In the genomic region with DNA sequence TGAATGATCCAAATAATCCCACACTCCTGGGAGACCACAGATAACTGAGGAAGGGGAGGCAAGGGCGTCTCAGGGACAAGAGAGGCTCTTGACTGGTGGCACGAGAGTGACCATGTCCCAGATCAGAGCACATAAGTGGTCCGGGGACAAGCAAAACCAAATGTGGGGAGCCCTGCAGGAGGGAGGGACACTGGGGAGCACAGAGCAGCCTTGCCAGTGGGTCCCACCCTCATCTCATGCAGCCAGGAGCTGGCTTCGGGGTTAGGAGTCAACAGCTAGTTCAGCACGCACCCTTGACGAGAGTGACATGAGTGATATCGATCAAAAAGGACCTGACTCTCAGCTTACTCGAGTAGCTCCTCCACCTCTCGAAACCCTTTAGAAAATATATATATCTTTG, we compare ENCODE assay signal across 17 cellular contexts. TPM values are rescaled to one million over a fixed set of nuclear protein-coding genes. Genes with fewer than 3 reads are reported as not detected.
"Had no signal": no experiment of that assay in that cellular context is flagged by ENCODE, and none has a peak within 500 bp of the region (broad histone marks: within the 10 kb centered on the region; RNA-seq: fewer than 3 reads in every experiment).

No MANE protein-coding gene starts in this region.

- ATAC-seq: effector memory CD8-positive, alpha-beta T cell; left colon; naive thymus-derived CD4-positive, alpha-beta T cell; stimulated activated effector memory CD8-positive, alpha-beta T cell treated with anti-CD3 and anti-CD28 coated beads, Interleukin-12 subunit alpha, Interleukin-12 subunit beta, amount 100 ng/mL, for 72 hours had no signal

- H3K4me3 ChIP-seq: hepatocyte, lung, neural progenitor cell, sigmoid colon, stomach, tibial artery had no signal

- H3K27ac ChIP-seq: hepatocyte, neural progenitor cell, parathyroid adenoma, sigmoid colon, stomach, tibial artery had no signal

- H3K4me1 ChIP-seq: neural progenitor cell, parathyroid adenoma, stomach, tibial artery had no signal

- DNase-seq: cortex of kidney; effector memory CD8-positive, alpha-beta T cell; left colon; midbrain; naive thymus-derived CD4-positive, alpha-beta T cell; sigmoid colon; stimulated activated CD4-positive, alpha-beta T cell treated with anti-CD3 and anti-CD28 coated beads, Interleukin-2, amount 100 ng/mL, for 24 hours; stimulated activated CD4-positive, alpha-beta T cell treated with anti-CD3 and anti-CD28 coated beads, Interleukin-4, amount 100 ng/mL, for 24 hours; stimulated activated naive CD4-positive, alpha-beta T cell treated with Interleukin-2 at 50 U/mL for 16 hours; stomach; tibial artery had no signal

- H3K36me3 ChIP-seq: neural progenitor cell, sigmoid colon, stomach, tibial artery had no signal

- H3K9me3 ChIP-seq: sigmoid colon, stomach, tibial artery had no signal

- H3K27me3 ChIP-seq: sigmoid colon had no signal

RNA-seq across cellular contexts. Expression of gene UBE2QL1, which starts 16.5 kb away (rescaled TPM):
- total RNA-seq: fibroblast of villous mesenchyme had no signal
- polyA plus RNA-seq: hepatocyte; naive thymus-derived CD4-positive, alpha-beta T cell had no signal
